In genomic region chr7:108037140-108037539, GRCh38 we compare ENCODE assay signal across 1 cellular context.
TF ChIP-seq lines count a peak whose summit lies in the region.

No MANE protein-coding gene starts in this region.

TF ChIP-seq in K562, 482 proteins besides CTCF, POLR2A, EP300 and RAD21 (continued from another document and continues in another):
- TF ChIP-seq, protein P1, sequence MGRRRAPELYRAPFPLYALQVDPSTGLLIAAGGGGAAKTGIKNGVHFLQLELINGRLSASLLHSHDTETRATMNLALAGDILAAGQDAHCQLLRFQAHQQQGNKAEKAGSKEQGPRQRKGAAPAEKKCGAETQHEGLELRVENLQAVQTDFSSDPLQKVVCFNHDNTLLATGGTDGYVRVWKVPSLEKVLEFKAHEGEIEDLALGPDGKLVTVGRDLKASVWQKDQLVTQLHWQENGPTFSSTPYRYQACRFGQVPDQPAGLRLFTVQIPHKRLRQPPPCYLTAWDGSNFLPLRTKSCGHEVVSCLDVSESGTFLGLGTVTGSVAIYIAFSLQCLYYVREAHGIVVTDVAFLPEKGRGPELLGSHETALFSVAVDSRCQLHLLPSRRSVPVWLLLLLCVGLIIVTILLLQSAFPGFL (CRISPR knock-in tag; IDR thresholded peaks at IDR 0.05), result no peak
- TF ChIP-seq HSF4 (CRISPR knock-in tag; IDR thresholded peaks at IDR 0.05; ENCODE audit: borderline replicate concordance) (no peak), PRMT5 (CRISPR knock-in tag; IDR thresholded peaks at IDR 0.05) (no peak), RUNX1 (IDR thresholded peaks at IDR 0.05; ENCODE audit: low read depth) (no peak), SMARCE1 (IDR thresholded peaks at IDR 0.05) (peak; percentile 58), ZFP1 (CRISPR knock-in tag; IDR thresholded peaks at IDR 0.05) (no peak), PHF8 (IDR thresholded peaks at IDR 0.05; ENCODE audit: borderline replicate concordance, low read length) (no peak), FOXP1 (CRISPR knock-in tag; IDR thresholded peaks at IDR 0.05) (no peak), ZZZ3 (IDR thresholded peaks at IDR 0.05) (0 out of 2 replicates have a peak, but pooled peaks have one; percentile 50), CC2D1A (IDR thresholded peaks at IDR 0.05) (no peak), SMARCA4 (IDR thresholded peaks at IDR 0.05) (peak; percentile 84), HNRNPLL (IDR thresholded peaks at IDR 0.05; ENCODE audit: low read depth, low read length, poor library complexity, severe bottlenecking) (no peak), CTBP1 (IDR thresholded peaks at IDR 0.05; ENCODE audit: borderline replicate concordance) (peak; percentile 46; the same call in 1 of the 2 replicates), HNRNPH1 (optimal IDR thresholded peaks at IDR 0.05; ENCODE audit: low read depth, low read length) (no peak), CBFA2T2 (conservative IDR thresholded peaks at IDR 0.05) (peak; percentile 77), ZNF311 (CRISPR knock-in tag; IDR thresholded peaks at IDR 0.05) (no peak), TAL1 (IDR thresholded peaks at IDR 0.05) (peak; percentile 85), MTF1 (CRISPR knock-in tag; IDR thresholded peaks at IDR 0.05; ENCODE audit: borderline replicate concordance) (no peak), COPS2 (conservative IDR thresholded peaks at IDR 0.05) (no peak), ZNF217 (CRISPR knock-in tag; IDR thresholded peaks at IDR 0.05) (no peak), ARID1B (IDR thresholded peaks at IDR 0.05) (peak; percentile 92), TBP (optimal IDR thresholded peaks at IDR 0.05; ENCODE audit: low read depth, low read length) (no peak), LARP7 (IDR thresholded peaks at IDR 0.05) (no peak), RBM25 (IDR thresholded peaks at IDR 0.05; ENCODE audit: low read depth, low read length, severe bottlenecking) (no peak), FOXK1 (CRISPR knock-in tag; IDR thresholded peaks at IDR 0.05; ENCODE audit: borderline replicate concordance) (no peak), SMAD3 (CRISPR knock-in tag; conservative IDR thresholded peaks at IDR 0.05) (no peak), POLR2AphosphoS2 (IDR thresholded peaks at IDR 0.05; ENCODE audit: low read length) (no peak), LCOR (CRISPR knock-in tag; IDR thresholded peaks at IDR 0.05) (no peak), EGR1 (conservative IDR thresholded peaks at IDR 0.05) (no peak), ZMIZ1 (IDR thresholded peaks at IDR 0.05; ENCODE audit: low read depth in 2 of 2, low read length in 2 of 2) (peak in 1 of 2 experiments; percentile 70; a peak in 1 of 4 replicates), NFRKB (IDR thresholded peaks at IDR 0.05; ENCODE audit: low read depth) (no peak), E2F8 (IDR thresholded peaks at IDR 0.05; ENCODE audit: low read depth, partially characterized antibody) (no peak), RBBP5 (IDR thresholded peaks at IDR 0.05; ENCODE audit: borderline replicate concordance, insufficient read depth, low read length, poor library complexity, severe bottlenecking) (peak; percentile 30), FOXK2 (conservative IDR thresholded peaks at IDR 0.05 in 1 of 2, IDR thresholded peaks at IDR 0.05 in 1 of 2; ENCODE audit: low read depth in 2 of 2) (peak in 1 of 2 experiments; percentile 42; a peak in 1 of 4 replicates)
- TF ChIP-seq, protein P2, sequence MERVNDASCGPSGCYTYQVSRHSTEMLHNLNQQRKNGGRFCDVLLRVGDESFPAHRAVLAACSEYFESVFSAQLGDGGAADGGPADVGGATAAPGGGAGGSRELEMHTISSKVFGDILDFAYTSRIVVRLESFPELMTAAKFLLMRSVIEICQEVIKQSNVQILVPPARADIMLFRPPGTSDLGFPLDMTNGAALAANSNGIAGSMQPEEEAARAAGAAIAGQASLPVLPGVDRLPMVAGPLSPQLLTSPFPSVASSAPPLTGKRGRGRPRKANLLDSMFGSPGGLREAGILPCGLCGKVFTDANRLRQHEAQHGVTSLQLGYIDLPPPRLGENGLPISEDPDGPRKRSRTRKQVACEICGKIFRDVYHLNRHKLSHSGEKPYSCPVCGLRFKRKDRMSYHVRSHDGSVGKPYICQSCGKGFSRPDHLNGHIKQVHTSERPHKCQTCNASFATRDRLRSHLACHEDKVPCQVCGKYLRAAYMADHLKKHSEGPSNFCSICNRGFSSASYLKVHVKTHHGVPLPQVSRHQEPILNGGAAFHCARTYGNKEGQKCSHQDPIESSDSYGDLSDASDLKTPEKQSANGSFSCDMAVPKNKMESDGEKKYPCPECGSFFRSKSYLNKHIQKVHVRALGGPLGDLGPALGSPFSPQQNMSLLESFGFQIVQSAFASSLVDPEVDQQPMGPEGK (CRISPR knock-in tag; IDR thresholded peaks at IDR 0.05; ENCODE audit: borderline replicate concordance), result no peak
- TF ChIP-seq, protein P3, sequence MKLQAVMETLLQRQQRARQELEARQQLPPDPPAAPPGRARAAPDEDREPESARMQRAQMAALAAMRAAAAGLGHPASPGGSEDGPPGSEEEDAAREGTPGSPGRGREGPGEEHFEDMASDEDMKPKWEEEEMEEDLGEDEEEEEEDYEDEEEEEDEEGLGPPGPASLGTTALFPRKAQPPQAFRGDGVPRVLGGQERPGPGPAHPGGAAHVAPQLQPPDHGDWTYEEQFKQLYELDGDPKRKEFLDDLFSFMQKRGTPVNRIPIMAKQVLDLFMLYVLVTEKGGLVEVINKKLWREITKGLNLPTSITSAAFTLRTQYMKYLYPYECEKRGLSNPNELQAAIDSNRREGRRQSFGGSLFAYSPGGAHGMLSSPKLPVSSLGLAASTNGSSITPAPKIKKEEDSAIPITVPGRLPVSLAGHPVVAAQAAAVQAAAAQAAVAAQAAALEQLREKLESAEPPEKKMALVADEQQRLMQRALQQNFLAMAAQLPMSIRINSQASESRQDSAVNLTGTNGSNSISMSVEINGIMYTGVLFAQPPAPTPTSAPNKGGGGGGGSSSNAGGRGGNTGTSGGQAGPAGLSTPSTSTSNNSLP (IDR thresholded peaks at IDR 0.05; ENCODE audit: borderline replicate concordance, low read depth, low read length), result peak; percentile 71; the same call in 1 of the 2 replicates
- TF ChIP-seq, protein P4, sequence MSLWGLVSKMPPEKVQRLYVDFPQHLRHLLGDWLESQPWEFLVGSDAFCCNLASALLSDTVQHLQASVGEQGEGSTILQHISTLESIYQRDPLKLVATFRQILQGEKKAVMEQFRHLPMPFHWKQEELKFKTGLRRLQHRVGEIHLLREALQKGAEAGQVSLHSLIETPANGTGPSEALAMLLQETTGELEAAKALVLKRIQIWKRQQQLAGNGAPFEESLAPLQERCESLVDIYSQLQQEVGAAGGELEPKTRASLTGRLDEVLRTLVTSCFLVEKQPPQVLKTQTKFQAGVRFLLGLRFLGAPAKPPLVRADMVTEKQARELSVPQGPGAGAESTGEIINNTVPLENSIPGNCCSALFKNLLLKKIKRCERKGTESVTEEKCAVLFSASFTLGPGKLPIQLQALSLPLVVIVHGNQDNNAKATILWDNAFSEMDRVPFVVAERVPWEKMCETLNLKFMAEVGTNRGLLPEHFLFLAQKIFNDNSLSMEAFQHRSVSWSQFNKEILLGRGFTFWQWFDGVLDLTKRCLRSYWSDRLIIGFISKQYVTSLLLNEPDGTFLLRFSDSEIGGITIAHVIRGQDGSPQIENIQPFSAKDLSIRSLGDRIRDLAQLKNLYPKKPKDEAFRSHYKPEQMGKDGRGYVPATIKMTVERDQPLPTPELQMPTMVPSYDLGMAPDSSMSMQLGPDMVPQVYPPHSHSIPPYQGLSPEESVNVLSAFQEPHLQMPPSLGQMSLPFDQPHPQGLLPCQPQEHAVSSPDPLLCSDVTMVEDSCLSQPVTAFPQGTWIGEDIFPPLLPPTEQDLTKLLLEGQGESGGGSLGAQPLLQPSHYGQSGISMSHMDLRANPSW (CRISPR knock-in tag; IDR thresholded peaks at IDR 0.05), result no peak
- TF ChIP-seq, protein P5, sequence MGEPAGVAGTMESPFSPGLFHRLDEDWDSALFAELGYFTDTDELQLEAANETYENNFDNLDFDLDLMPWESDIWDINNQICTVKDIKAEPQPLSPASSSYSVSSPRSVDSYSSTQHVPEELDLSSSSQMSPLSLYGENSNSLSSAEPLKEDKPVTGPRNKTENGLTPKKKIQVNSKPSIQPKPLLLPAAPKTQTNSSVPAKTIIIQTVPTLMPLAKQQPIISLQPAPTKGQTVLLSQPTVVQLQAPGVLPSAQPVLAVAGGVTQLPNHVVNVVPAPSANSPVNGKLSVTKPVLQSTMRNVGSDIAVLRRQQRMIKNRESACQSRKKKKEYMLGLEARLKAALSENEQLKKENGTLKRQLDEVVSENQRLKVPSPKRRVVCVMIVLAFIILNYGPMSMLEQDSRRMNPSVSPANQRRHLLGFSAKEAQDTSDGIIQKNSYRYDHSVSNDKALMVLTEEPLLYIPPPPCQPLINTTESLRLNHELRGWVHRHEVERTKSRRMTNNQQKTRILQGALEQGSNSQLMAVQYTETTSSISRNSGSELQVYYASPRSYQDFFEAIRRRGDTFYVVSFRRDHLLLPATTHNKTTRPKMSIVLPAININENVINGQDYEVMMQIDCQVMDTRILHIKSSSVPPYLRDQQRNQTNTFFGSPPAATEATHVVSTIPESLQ (CRISPR knock-in tag; IDR thresholded peaks at IDR 0.05), result no peak
- TF ChIP-seq, protein P6, sequence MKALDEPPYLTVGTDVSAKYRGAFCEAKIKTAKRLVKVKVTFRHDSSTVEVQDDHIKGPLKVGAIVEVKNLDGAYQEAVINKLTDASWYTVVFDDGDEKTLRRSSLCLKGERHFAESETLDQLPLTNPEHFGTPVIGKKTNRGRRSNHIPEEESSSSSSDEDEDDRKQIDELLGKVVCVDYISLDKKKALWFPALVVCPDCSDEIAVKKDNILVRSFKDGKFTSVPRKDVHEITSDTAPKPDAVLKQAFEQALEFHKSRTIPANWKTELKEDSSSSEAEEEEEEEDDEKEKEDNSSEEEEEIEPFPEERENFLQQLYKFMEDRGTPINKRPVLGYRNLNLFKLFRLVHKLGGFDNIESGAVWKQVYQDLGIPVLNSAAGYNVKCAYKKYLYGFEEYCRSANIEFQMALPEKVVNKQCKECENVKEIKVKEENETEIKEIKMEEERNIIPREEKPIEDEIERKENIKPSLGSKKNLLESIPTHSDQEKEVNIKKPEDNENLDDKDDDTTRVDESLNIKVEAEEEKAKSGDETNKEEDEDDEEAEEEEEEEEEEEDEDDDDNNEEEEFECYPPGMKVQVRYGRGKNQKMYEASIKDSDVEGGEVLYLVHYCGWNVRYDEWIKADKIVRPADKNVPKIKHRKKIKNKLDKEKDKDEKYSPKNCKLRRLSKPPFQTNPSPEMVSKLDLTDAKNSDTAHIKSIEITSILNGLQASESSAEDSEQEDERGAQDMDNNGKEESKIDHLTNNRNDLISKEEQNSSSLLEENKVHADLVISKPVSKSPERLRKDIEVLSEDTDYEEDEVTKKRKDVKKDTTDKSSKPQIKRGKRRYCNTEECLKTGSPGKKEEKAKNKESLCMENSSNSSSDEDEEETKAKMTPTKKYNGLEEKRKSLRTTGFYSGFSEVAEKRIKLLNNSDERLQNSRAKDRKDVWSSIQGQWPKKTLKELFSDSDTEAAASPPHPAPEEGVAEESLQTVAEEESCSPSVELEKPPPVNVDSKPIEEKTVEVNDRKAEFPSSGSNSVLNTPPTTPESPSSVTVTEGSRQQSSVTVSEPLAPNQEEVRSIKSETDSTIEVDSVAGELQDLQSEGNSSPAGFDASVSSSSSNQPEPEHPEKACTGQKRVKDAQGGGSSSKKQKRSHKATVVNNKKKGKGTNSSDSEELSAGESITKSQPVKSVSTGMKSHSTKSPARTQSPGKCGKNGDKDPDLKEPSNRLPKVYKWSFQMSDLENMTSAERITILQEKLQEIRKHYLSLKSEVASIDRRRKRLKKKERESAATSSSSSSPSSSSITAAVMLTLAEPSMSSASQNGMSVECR (CRISPR knock-in tag; IDR thresholded peaks at IDR 0.05), result no peak
- TF ChIP-seq, protein P7, sequence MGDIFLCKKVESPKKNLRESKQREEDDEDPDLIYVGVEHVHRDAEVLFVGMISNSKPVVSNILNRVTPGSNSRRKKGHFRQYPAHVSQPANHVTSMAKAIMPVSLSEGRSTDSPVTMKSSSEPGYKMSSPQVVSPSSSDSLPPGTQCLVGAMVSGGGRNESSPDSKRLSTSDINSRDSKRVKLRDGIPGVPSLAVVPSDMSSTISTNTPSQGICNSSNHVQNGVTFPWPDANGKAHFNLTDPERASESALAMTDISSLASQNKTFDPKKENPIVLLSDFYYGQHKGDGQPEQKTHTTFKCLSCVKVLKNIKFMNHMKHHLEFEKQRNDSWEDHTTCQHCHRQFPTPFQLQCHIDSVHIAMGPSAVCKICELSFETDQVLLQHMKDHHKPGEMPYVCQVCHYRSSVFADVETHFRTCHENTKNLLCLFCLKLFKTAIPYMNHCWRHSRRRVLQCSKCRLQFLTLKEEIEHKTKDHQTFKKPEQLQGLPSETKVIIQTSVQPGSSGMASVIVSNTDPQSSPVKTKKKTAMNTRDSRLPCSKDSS (IDR thresholded peaks at IDR 0.05; ENCODE audit: low read depth, partially characterized antibody), result no peak
